Comparison of ENCODE assay signal across 17 cellular contexts in the genomic region with DNA sequence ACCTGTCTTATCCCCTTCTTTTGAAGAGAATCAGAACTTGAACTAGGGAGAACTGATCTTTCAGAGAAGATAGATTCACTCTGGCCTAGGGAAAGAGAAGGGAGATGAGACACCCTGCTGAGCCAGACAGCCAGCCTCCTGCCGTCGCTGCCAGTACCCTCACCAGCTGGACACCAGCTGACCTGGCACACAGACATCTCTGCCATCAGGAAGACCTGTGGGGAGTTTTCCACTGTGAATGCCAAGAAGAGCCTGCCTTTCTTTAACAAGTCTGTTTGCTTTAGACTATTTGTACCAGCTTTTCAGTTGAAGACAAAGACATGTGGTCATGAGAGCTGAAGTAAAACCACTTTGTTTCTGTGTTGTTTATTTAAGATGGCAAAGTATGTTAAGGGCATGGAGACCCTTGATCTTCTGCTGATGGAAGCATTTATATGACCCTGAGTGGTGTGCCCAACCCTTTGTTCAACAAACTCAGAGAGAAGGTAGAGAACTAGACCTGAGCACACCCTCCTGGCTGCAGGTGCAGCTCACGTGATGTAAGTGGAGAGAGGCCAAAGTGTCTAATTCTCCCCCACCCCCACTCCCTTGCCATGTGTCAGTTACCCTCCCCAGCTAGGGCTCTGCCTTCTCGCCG.
DNase-seq lines count a peak whose midpoint lies in the region; ATAC-seq, FAIRE-seq and TF ChIP-seq lines count a peak whose summit lies in the region.
"Had no signal": no experiment of that assay in that cellular context is flagged by ENCODE, and none has a peak within 500 bp of the region (broad histone marks: within the 10 kb centered on the region; RNA-seq: fewer than 3 reads in every experiment).

No MANE protein-coding gene starts in this region.

- H3K27ac Mint-ChIP-seq in activated naive CD4-positive, alpha-beta T cell treated with anti-CD3 and anti-CD28 coated beads, Interleukin-2, amount 50 U/mL, for 72 hours, result no peak overlapping the region
- H3K27ac Mint-ChIP-seq in CD8-positive, alpha-beta T cell, result no peak overlapping the region
- H3K27ac Mint-ChIP-seq: B cell had no signal

- H3K27ac ChIP-seq in mucosa of rectum (ENCODE audit: low read depth in 2 of 2, low read length in 2 of 2), result peak overlapping the region; percentile 79 to 84
- H3K27ac ChIP-seq in CD8-positive, alpha-beta T cell (ENCODE audit: low read depth, low read length), result no peak overlapping the region
- H3K27ac ChIP-seq: testis had no signal

- peaks cover 6% of the 10 kb centered on the region for H3K27me3 Mint-ChIP-seq in CD8-positive, alpha-beta T cell (ENCODE audit: low read depth)

- ATAC-seq in activated naive CD4-positive, alpha-beta T cell treated with anti-CD3 and anti-CD28 coated beads, Interleukin-2, amount 50 U/mL, for 72 hours, result no peak
- no peak for ATAC-seq in CD8-positive, alpha-beta T cell

- H3K4me1 ChIP-seq in mucosa of rectum (ENCODE audit: control insufficient read depth in 2 of 2, insufficient read depth in 2 of 2, low read length in 2 of 2), result peaks cover 11 to 15% of the 10 kb centered on the region in 2 donors
- no peaks in the 10 kb centered on the region for H3K4me1 ChIP-seq in CD8-positive, alpha-beta T cell (ENCODE audit: insufficient read depth, low read length)
- H3K4me1 ChIP-seq: heart left ventricle, testis had no signal

- POLR2A ChIA-PET in CD8-positive, alpha-beta T cell (lab: Charles Lee), result no interaction called here

- no peaks in the 10 kb centered on the region for H3K4me1 Mint-ChIP-seq in CD8-positive, alpha-beta T cell (ENCODE audit: low read depth)
- H3K4me1 Mint-ChIP-seq: B cell had no signal

- no peaks in the 10 kb centered on the region for H3K36me3 ChIP-seq in mucosa of rectum (ENCODE audit: control insufficient read depth in 2 of 2, insufficient read depth in 2 of 2, low read length in 2 of 2)
- H3K36me3 ChIP-seq in CD8-positive, alpha-beta T cell (ENCODE audit: insufficient read depth, low read length), result no peaks in the 10 kb centered on the region
- H3K36me3 ChIP-seq: heart left ventricle had no signal

- CTCF ChIA-PET in CD8-positive, alpha-beta T cell (lab: Charles Lee), result no interaction called here

- no peaks in the 10 kb centered on the region for H3K36me3 Mint-ChIP-seq in activated naive CD4-positive, alpha-beta T cell treated with anti-CD3 and anti-CD28 coated beads, Interleukin-2, amount 50 U/mL, for 72 hours
- no peaks in the 10 kb centered on the region for H3K36me3 Mint-ChIP-seq in CD8-positive, alpha-beta T cell

- TF ChIP-seq CTCF in CD8-positive, alpha-beta T cell (IDR thresholded peaks at IDR 0.05), result no peak

- peak overlapping the region in 1 of 2 donors; percentile 13 for H3K4me3 ChIP-seq in mucosa of rectum (ENCODE audit: low read length in 2 of 2)
- H3K4me3 ChIP-seq in CD8-positive, alpha-beta T cell (ENCODE audit: low read depth, low read length), result no peak overlapping the region
- H3K4me3 ChIP-seq: heart left ventricle, testis had no signal

- FAIRE-seq in RCC 7860 (lab: Jason Lieb, UNC), result no peak
- FAIRE-seq: GM12892, HTR-8/SVneo had no signal

- intact Hi-C loops in CD8-positive, alpha-beta T cell (cut with DNase I, micrococcal nuclease), result no loop called here

- no peaks in the 10 kb centered on the region for H3K27me3 ChIP-seq in mucosa of rectum (ENCODE audit: control insufficient read depth in 2 of 2, insufficient read depth in 2 of 2, low read length in 2 of 2)
- no peaks in the 10 kb centered on the region for H3K27me3 ChIP-seq in CD8-positive, alpha-beta T cell (ENCODE audit: insufficient read depth, low read length)
- H3K27me3 ChIP-seq: heart left ventricle, testis had no signal

- H3K9ac ChIP-seq in mucosa of rectum (ENCODE audit: low read depth in 1 of 2, low read length in 2 of 2), result peak overlapping the region in 1 of 2 donors; percentile 9

- peaks cover 0 to 4% of the 10 kb centered on the region in 2 donors for H3K9me3 ChIP-seq in mucosa of rectum (ENCODE audit: control insufficient read depth in 2 of 2, low read length in 2 of 2)
- no peaks in the 10 kb centered on the region for H3K9me3 ChIP-seq in CD8-positive, alpha-beta T cell (ENCODE audit: low read length)
- H3K9me3 ChIP-seq: testis had no signal

- H3K4me3 Mint-ChIP-seq in CD8-positive, alpha-beta T cell, result no peak overlapping the region
- H3K4me3 Mint-ChIP-seq: B cell had no signal

- peaks cover 0 to 4% of the 10 kb centered on the region in 2 donors for H3K9me3 Mint-ChIP-seq in activated naive CD4-positive, alpha-beta T cell treated with anti-CD3 and anti-CD28 coated beads, Interleukin-2, amount 50 U/mL, for 72 hours
- H3K9me3 Mint-ChIP-seq in CD8-positive, alpha-beta T cell, result peaks cover 2% of the 10 kb centered on the region

- DNase-seq in DMS 273 treated with DMSO at 0.1 percent for 48 hours (lab: John Stamatoyannopoulos, UW) (peak; percentile 37), NCI-H1105 treated with DMSO at 0.1 percent for 48 hours (lab: John Stamatoyannopoulos, UW) (peak; percentile 91), NCI-H774 (lab: John Stamatoyannopoulos, UW) (peak; percentile 62), NOMO-1 treated with dmso at 0.1 percent for 144 hours (lab: John Stamatoyannopoulos, UW; ENCODE audit: unreplicated experiment) (no peak), RCC 7860 (ENCODE audit: low spot score) (no peak)
- no peak for DNase-seq in activated naive CD4-positive, alpha-beta T cell treated with anti-CD3 and anti-CD28 coated beads, Interleukin-2, amount 50 U/mL, for 72 hours (ENCODE audit: low spot score in 2 of 2)
- no peak for DNase-seq in CD8-positive, alpha-beta T cell
- DNase-seq: activated CD4-positive, alpha-beta T cell treated with anti-CD3 and anti-CD28 coated beads, Interleukin-2, amount 50 U/mL, for 4 hours; cortex of kidney; heart left ventricle; posterior cingulate gyrus; Right ventricle myocardium superior; testis had no signal

Comparison
In these comparisons a context has a peak if more than half of its experiments do, and no peak if none do; other contexts are left out.
1. DNase-seq: peak in DMS 273 treated with DMSO at 0.1 percent for 48 hours (single experiment), NCI-H1105 treated with DMSO at 0.1 percent for 48 hours (single experiment) and NCI-H774 (single experiment); none in activated naive CD4-positive, alpha-beta T cell treated with anti-CD3 and anti-CD28 coated beads, Interleukin-2, amount 50 U/mL, for 72 hours (0 of 2), NOMO-1 treated with dmso at 0.1 percent for 144 hours (single experiment), CD8-positive, alpha-beta T cell (0 of 7) and RCC 7860 (single experiment).